17 cellular contexts compared by ENCODE assay signal in genomic region chr14:96287856-96288255, GRCh38. TPM values are rescaled to one million over a fixed set of nuclear protein-coding genes. Genes with fewer than 3 reads are reported as not detected.
DNase-seq lines count a peak whose midpoint lies in the region; ATAC-seq, FAIRE-seq and TF ChIP-seq lines count a peak whose summit lies in the region.
"Had no signal": no experiment of that assay in that cellular context is flagged by ENCODE, and none has a peak within 500 bp of the region (broad histone marks: within the 10 kb centered on the region; RNA-seq: fewer than 3 reads in every experiment).

No MANE protein-coding gene starts in this region.

- H3K4me3 ChIP-seq in right atrium auricular region (no peak overlapping the region), bronchial epithelial cell (ENCODE audit: low read depth, low read length) (no peak overlapping the region)
- H3K4me3 ChIP-seq: A549, GM12878, GM23248 had no signal

- no peak for ATAC-seq in Right ventricle myocardium inferior
- ATAC-seq in stimulated activated naive B cell treated with anti-CD40 and anti-IgM and Interleukin-4, amounts not matched to agents 10 μg/mL and 1 μg/mL and 100 μg/mL, for 72 hours (replicated peaks): no peak
- ATAC-seq: A549, GM12878, HCT116 had no signal

- no peaks in the 10 kb centered on the region for H3K9me3 Mint-ChIP-seq in mesothelial cell of epicardium
- no peaks in the 10 kb centered on the region for H3K9me3 Mint-ChIP-seq in stimulated activated naive B cell treated with anti-CD40 and anti-IgM and Interleukin-4, amounts not matched to agents 10 μg/mL and 1 μg/mL and 100 μg/mL, for 72 hours
- H3K9me3 Mint-ChIP-seq: CD4-positive, alpha-beta memory T cell had no signal

- intact Hi-C loops in Right ventricle myocardium inferior (cut with DNase I): no loop called here

- H3K36me3 Mint-ChIP-seq in mesothelial cell of epicardium: peaks cover 27% of the 10 kb centered on the region
- peaks cover 27 to 39% of the 10 kb centered on the region in 2 donors for H3K36me3 Mint-ChIP-seq in stimulated activated naive B cell treated with anti-CD40 and anti-IgM and Interleukin-4, amounts not matched to agents 10 μg/mL and 1 μg/mL and 100 μg/mL, for 72 hours

- H3K9me3 ChIP-seq in right atrium auricular region: no peaks in the 10 kb centered on the region
- H3K9me3 ChIP-seq: A549, BE2C had no signal

- no peak for TF ChIP-seq CTCF in right atrium auricular region (IDR thresholded peaks at IDR 0.05)
- TF ChIP-seq CTCF in bronchial epithelial cell (IDR thresholded peaks at IDR 0.05; ENCODE audit: insufficient read depth, low read length, severe bottlenecking): no peak
- TF ChIP-seq CTCF in mesothelial cell of epicardium (IDR thresholded peaks at IDR 0.05; ENCODE audit: unreplicated experiment): no peak

- no peak overlapping the region for H3K4me3 Mint-ChIP-seq in mesothelial cell of epicardium
- H3K4me3 Mint-ChIP-seq in stimulated activated naive B cell treated with anti-CD40 and anti-IgM and Interleukin-4, amounts not matched to agents 10 μg/mL and 1 μg/mL and 100 μg/mL, for 72 hours: no peak overlapping the region
- H3K4me3 Mint-ChIP-seq: CD4-positive, alpha-beta memory T cell had no signal

- H3K27ac ChIP-seq in right atrium auricular region: peak overlapping the region; percentile 13 to 26
- H3K27ac ChIP-seq: A549, C4-2B, GM23248 had no signal

- H3K4me1 Mint-ChIP-seq in mesothelial cell of epicardium: peaks cover 38% of the 10 kb centered on the region
- no peaks in the 10 kb centered on the region for H3K4me1 Mint-ChIP-seq in stimulated activated naive B cell treated with anti-CD40 and anti-IgM and Interleukin-4, amounts not matched to agents 10 μg/mL and 1 μg/mL and 100 μg/mL, for 72 hours
- H3K4me1 Mint-ChIP-seq: CD4-positive, alpha-beta memory T cell had no signal

- no peaks in the 10 kb centered on the region for H3K27me3 Mint-ChIP-seq in mesothelial cell of epicardium (ENCODE audit: low read depth)
- H3K27me3 Mint-ChIP-seq in stimulated activated naive B cell treated with anti-CD40 and anti-IgM and Interleukin-4, amounts not matched to agents 10 μg/mL and 1 μg/mL and 100 μg/mL, for 72 hours: no peaks in the 10 kb centered on the region
- H3K27me3 Mint-ChIP-seq: CD4-positive, alpha-beta memory T cell had no signal

- H3K36me3 ChIP-seq in right atrium auricular region (peaks cover 30% of the 10 kb centered on the region), bronchial epithelial cell (ENCODE audit: control insufficient read depth, insufficient read depth, low read length) (peaks cover 6% of the 10 kb centered on the region)

- DNase-seq in right atrium auricular region (ENCODE audit: low spot score) (no peak), Right ventricle myocardium inferior (ENCODE audit: missing footprints) (no peak), bronchial epithelial cell (ENCODE audit: low read depth) (peak; percentile 64), mesothelial cell of epicardium (ENCODE audit: low spot score in 2 of 2, unreplicated experiment in 2 of 2) (no peak)
- no peak for DNase-seq in activated effector memory CD4-positive, alpha-beta T cell treated with Interleukin-2 at 50 U/mL for 16 hours
- no peak for DNase-seq in stimulated activated naive B cell treated with anti-CD40 and anti-IgM and Interleukin-4, amounts not matched to agents 10 μg/mL and 1 μg/mL and 100 μg/mL, for 72 hours
- DNase-seq: BE2C; CD4-positive, alpha-beta memory T cell; DMS79 had no signal

- H3K27me3 ChIP-seq in right atrium auricular region: no peaks in the 10 kb centered on the region
- no peaks in the 10 kb centered on the region for H3K27me3 ChIP-seq in bronchial epithelial cell (ENCODE audit: control insufficient read depth, insufficient read depth, low read length)
- H3K27me3 ChIP-seq: BE2C had no signal

- FAIRE-seq in bronchial epithelial cell (lab: Jason Lieb, UNC): no peak
- FAIRE-seq: A549, GM12878, GM18507, H54 had no signal

- peaks cover 0 to 7% of the 10 kb centered on the region in 2 donors for H3K4me1 ChIP-seq in right atrium auricular region
- H3K4me1 ChIP-seq: A549 had no signal

- H3K27ac Mint-ChIP-seq in mesothelial cell of epicardium: peak overlapping the region; percentile 30
- no peak overlapping the region for H3K27ac Mint-ChIP-seq in stimulated activated naive B cell treated with anti-CD40 and anti-IgM and Interleukin-4, amounts not matched to agents 10 μg/mL and 1 μg/mL and 100 μg/mL, for 72 hours

RNA-seq across cellular contexts. Expression of gene BDKRB1, which starts 31.8 kb away (rescaled TPM):
- total RNA-seq in right atrium auricular region: 10 to 100 TPM in 1 of 2 donors, under 1 TPM in 1; 0.39 to 20.0 TPM
- not detected for total RNA-seq in Right ventricle myocardium inferior
- total RNA-seq in bronchial epithelial cell: 1.0 and 1.1 TPM in 2 replicates
- total RNA-seq in mesothelial cell of epicardium: 10.4 to 12.5 TPM (median 10.9 TPM) in 3 replicates
- total RNA-seq: CD4-positive, alpha-beta memory T cell; G401 had no signal
